In genomic region chr17:19867654-19868395, GRCh38 we compare ENCODE assay signal across 8 cellular contexts. TPM values are rescaled to one million over a fixed set of nuclear protein-coding genes. Genes with fewer than 3 reads are reported as not detected.
DNase-seq lines count a peak whose midpoint lies in the region; ATAC-seq and TF ChIP-seq lines count a peak whose summit lies in the region.

Gene ULK2, minus strand, starts transcription at chr17:19867936. Its CDS starts 519 bp downstream, at chr17:19867417.

- H3K9me3 ChIP-seq in BLaER1 treated with 17β-estradiol and CSF1 and Interleukin-3, amounts not matched to agents 10 nM and 100 nM (replicated peaks in 1 of 11): peaks cover 0 to 9% (median 0%) of the 10 kb centered on the region in 11 experiments; a peak in 7 of 22 replicates
- H3K9me3 ChIP-seq in endocrine pancreas (ENCODE audit: control insufficient read depth, low read length) (no peaks in the 10 kb centered on the region), lung (ENCODE audit: control insufficient read depth in 2 of 2, insufficient read depth in 1 of 2, low read length in 1 of 2) (no peaks in the 10 kb centered on the region)

- H3K4me3 Mint-ChIP-seq in activated CD4-positive, alpha-beta T cell treated with anti-CD3 and anti-CD28 coated beads, Interleukin-2, amount 10 ng/mL, durations not matched to agents 7 days and 5 days: peak within 1 kb of the TSS; percentile 80

- no peaks in the 10 kb centered on the region for H3K27me3 Mint-ChIP-seq in activated CD4-positive, alpha-beta T cell treated with anti-CD3 and anti-CD28 coated beads, Interleukin-2, amount 10 ng/mL, durations not matched to agents 7 days and 5 days

- H3K4me1 Mint-ChIP-seq in activated CD4-positive, alpha-beta T cell treated with anti-CD3 and anti-CD28 coated beads, Interleukin-2, amount 10 ng/mL, durations not matched to agents 7 days and 5 days: peaks cover 26% of the 10 kb centered on the region

- H3K9me3 Mint-ChIP-seq in activated CD4-positive, alpha-beta T cell treated with anti-CD3 and anti-CD28 coated beads, Interleukin-2, amount 10 ng/mL, durations not matched to agents 7 days and 5 days: no peaks in the 10 kb centered on the region

- H3K36me3 Mint-ChIP-seq in activated CD4-positive, alpha-beta T cell treated with anti-CD3 and anti-CD28 coated beads, Interleukin-2, amount 10 ng/mL, durations not matched to agents 7 days and 5 days (ENCODE audit: low read depth): peaks cover 10% of the 10 kb centered on the region

- peak; percentile 68 for DNase-seq in NB4 (ENCODE audit: low read depth)
- DNase-seq in activated CD4-positive, alpha-beta T cell treated with anti-CD3 and anti-CD28 coated beads, Interleukin-2, amount 10 ng/mL, durations not matched to agents 7 days and 5 days: peak; percentile 48
- peak; percentile 55 for DNase-seq in lung (ENCODE audit: low spot score)
- DNase-seq in stimulated activated CD4-positive, alpha-beta T cell treated with anti-CD3 and anti-CD28 coated beads, Interleukin-4, amount 100 ng/mL, for 24 hours: peak; percentile 35

- POLR2A ChIA-PET in activated CD4-positive, alpha-beta T cell treated with anti-CD3 and anti-CD28 coated beads, Interleukin-2, amount 10 ng/mL, durations not matched to agents 7 days and 5 days (lab: Charles Lee): no interaction called here

- no peak for TF ChIP-seq POLR2A in NB4 (IDR thresholded peaks at IDR 0.05; ENCODE audit: extremely low read depth, insufficient read length)

- TF ChIP-seq CTCF in NB4 (IDR thresholded peaks at IDR 0.05; ENCODE audit: low read depth, low read length) (peak; percentile 2), lung (IDR thresholded peaks at IDR 0.05; ENCODE audit: control extremely low read depth, extremely low read depth) (no peak)

- H3K27me3 ChIP-seq in BLaER1 treated with 17β-estradiol and CSF1 and Interleukin-3, amounts not matched to agents 10 nM and 100 nM: peaks cover 0 to 17% (median 9%) of the 10 kb centered on the region in 11 experiments; a peak in 11 of 22 replicates
- H3K27me3 ChIP-seq in endocrine pancreas (ENCODE audit: control insufficient read depth, insufficient read depth, low read length): no peaks in the 10 kb centered on the region
- H3K27me3 ChIP-seq in lung (ENCODE audit: control insufficient read depth, insufficient read depth): no peaks in the 10 kb centered on the region

- WGBS in lung, 2 donors: 12 to 14% methylated on average over 76 to 91 of the region's 91 CpGs

- peak within 1 kb of the TSS; percentile 84 to 97 (median 90) for H3K9ac ChIP-seq in BLaER1 treated with 17β-estradiol and CSF1 and Interleukin-3, amounts not matched to agents 10 nM and 100 nM
- H3K9ac ChIP-seq in endocrine pancreas (ENCODE audit: control insufficient read depth, insufficient read depth, low read length): peak within 1 kb of the TSS; percentile 87

- peak within 1 kb of the TSS; percentile 82 to 99 (median 95) for H3K4me2 ChIP-seq in BLaER1 treated with 17β-estradiol and CSF1 and Interleukin-3, amounts not matched to agents 10 nM and 100 nM

- H3K4me3 ChIP-seq in BLaER1 treated with 17β-estradiol and CSF1 and Interleukin-3, amounts not matched to agents 10 nM and 100 nM: peak within 1 kb of the TSS; percentile 69 to 91 (median 76)
- peak within 1 kb of the TSS; percentile 46 for H3K4me3 ChIP-seq in NB4 (ENCODE audit: low read depth, low read length)
- H3K4me3 ChIP-seq in endocrine pancreas (ENCODE audit: control insufficient read depth, insufficient read depth, low read length): peak within 1 kb of the TSS; percentile 78
- peak within 1 kb of the TSS; percentile 92 for H3K4me3 ChIP-seq in lung

- no peaks in the 10 kb centered on the region for H4K20me1 ChIP-seq in BLaER1 treated with 17β-estradiol and CSF1 and Interleukin-3, amounts not matched to agents 10 nM and 100 nM

- ATAC-seq in GM19351 (IDR thresholded peaks at IDR 0.05; ENCODE audit: unreplicated experiment) (peak; percentile 60), lung (ENCODE audit: insufficient read depth, low FRiP score) (peak; percentile 84), GM19324 (IDR thresholded peaks at IDR 0.05; ENCODE audit: low FRiP score, unreplicated experiment) (no peak)

- peak within 1 kb of the TSS; percentile 84 to 95 (median 91) for H3K27ac ChIP-seq in BLaER1 treated with 17β-estradiol and CSF1 and Interleukin-3, amounts not matched to agents 10 nM and 100 nM
- peak within 1 kb of the TSS; percentile 72 to 96 for H3K27ac ChIP-seq in lung (ENCODE audit: low read depth in 1 of 2, low read length in 1 of 2)

- H3K36me3 ChIP-seq in BLaER1 treated with 17β-estradiol and CSF1 and Interleukin-3, amounts not matched to agents 10 nM and 100 nM: peaks cover 0 to 9% (median 0%) of the 10 kb centered on the region in 11 experiments; a peak in 4 of 22 replicates
- H3K36me3 ChIP-seq in endocrine pancreas (ENCODE audit: control insufficient read depth, insufficient read depth, low read length): no peaks in the 10 kb centered on the region
- no peaks in the 10 kb centered on the region for H3K36me3 ChIP-seq in lung (ENCODE audit: control insufficient read depth in 2 of 2, insufficient read depth in 2 of 2, low read length in 2 of 2)

- H3K27ac Mint-ChIP-seq in activated CD4-positive, alpha-beta T cell treated with anti-CD3 and anti-CD28 coated beads, Interleukin-2, amount 10 ng/mL, durations not matched to agents 7 days and 5 days: peak within 1 kb of the TSS; percentile 89

- CTCF ChIA-PET in activated CD4-positive, alpha-beta T cell treated with anti-CD3 and anti-CD28 coated beads, Interleukin-2, amount 10 ng/mL, durations not matched to agents 7 days and 5 days (lab: Charles Lee): interaction anchor here (0.6 to 1.5 kb wide), 3 partner anchors 9 to 141 kb away, joined by 3 to 6 read pairs (median 5); no protein-coding TSS in a partner anchor

- H3K4me1 ChIP-seq in BLaER1 treated with 17β-estradiol and CSF1 and Interleukin-3, amounts not matched to agents 10 nM and 100 nM: peaks cover 12 to 32% (median 23%) of the 10 kb centered on the region in 10 experiments
- H3K4me1 ChIP-seq in endocrine pancreas (ENCODE audit: control insufficient read depth, insufficient read depth, low read length) (no peaks in the 10 kb centered on the region), lung (ENCODE audit: control insufficient read depth in 2 of 2, insufficient read depth in 2 of 2, low read length in 2 of 2) (peaks cover 0 to 3% of the 10 kb centered on the region in 2 donors)

RNA-seq across cellular contexts. Expression of gene ULK2, which starts in this region (rescaled TPM):
- total RNA-seq in activated CD4-positive, alpha-beta T cell treated with anti-CD3 and anti-CD28 coated beads, Interleukin-2, amount 10 ng/mL, durations not matched to agents 7 days and 5 days: 10 to 100 TPM; 16.1 to 17.1 TPM
- 10 to 100 TPM; 22.7 to 61.4 TPM for total RNA-seq in lung
- 10 to 100 TPM in 1 of 2 donors, 1 to 10 TPM in 1; 5.8 to 10.3 TPM for polyA plus RNA-seq in lung
